ENCODE assay signal across 16 cellular contexts in the genomic region with DNA sequence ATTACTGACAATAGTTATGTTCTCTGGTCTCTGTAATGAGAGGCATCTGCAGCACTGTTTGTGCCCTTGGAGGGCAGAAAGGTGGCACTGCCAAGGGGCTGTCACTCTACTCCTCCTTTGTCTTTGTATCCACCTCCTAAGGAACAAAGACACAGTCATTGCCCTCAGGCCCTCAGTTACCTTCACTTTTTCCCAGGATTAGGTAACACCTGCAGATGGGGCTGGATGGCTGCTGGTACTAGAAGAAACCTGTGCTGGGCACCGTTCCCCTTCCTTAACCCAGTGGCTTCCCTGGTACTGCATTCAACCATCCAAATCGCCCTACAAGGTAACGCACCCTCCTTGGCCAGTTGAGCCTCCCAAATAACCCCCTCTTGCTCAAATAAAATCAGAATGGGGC.
"Had no signal": no experiment of that assay in that cellular context is flagged by ENCODE, and none has a peak within 500 bp of the region (broad histone marks: within the 10 kb centered on the region; RNA-seq: fewer than 3 reads in every experiment).

No MANE protein-coding gene starts in this region.

- H3K27ac ChIP-seq: colonic mucosa, heart right ventricle, ovary, right lobe of liver, transverse colon had no signal

- H3K9me3 ChIP-seq: colonic mucosa, heart right ventricle, ovary, right lobe of liver, transverse colon had no signal

- H3K4me1 ChIP-seq: colonic mucosa, heart right ventricle, right lobe of liver, transverse colon had no signal

- H3K36me3 ChIP-seq: colonic mucosa, heart right ventricle, ovary, right lobe of liver, transverse colon had no signal

- H3K27me3 ChIP-seq: colonic mucosa, heart right ventricle, ovary, right lobe of liver, transverse colon had no signal

- DNase-seq: activated CD4-positive, alpha-beta T cell treated with anti-CD3 and anti-CD28 coated beads for 36 hours; activated CD4-positive, alpha-beta T cell treated with anti-CD3 and anti-CD28 coated beads, Interleukin-2, amount 50 U/mL, for 48 hours; activated gamma-delta T cell treated with Interleukin-2 at 50 U/mL for 16 hours; colonic mucosa; erythroblast; heart right ventricle; left ventricle myocardium superior; mesenchymal stem cell; naive thymus-derived CD4-positive, alpha-beta T cell; ovary; right lobe of liver; small intestine; stimulated activated CD4-positive, alpha-beta T cell treated with anti-CD3 and anti-CD28 coated beads, Interleukin-15, amount 100 ng/mL, for 24 hours; stimulated activated CD4-positive, alpha-beta T cell treated with anti-CD3 and anti-CD28 coated beads, Interleukin-2, amount 100 ng/mL, for 48 hours; T-helper 2 cell; transverse colon had no signal

- ATAC-seq: activated CD4-positive, alpha-beta T cell treated with anti-CD3 and anti-CD28 coated beads for 36 hours; heart right ventricle; left ventricle myocardium superior; naive thymus-derived CD4-positive, alpha-beta T cell; right lobe of liver had no signal

- H3K4me3 ChIP-seq: colonic mucosa, heart right ventricle, ovary, right lobe of liver, transverse colon had no signal
